In genomic region chr11:14974021-14974698, GRCh38 we compare ENCODE assay signal across 1 cellular context.
TF ChIP-seq lines count a peak whose summit lies in the region.

No MANE protein-coding gene starts in this region.

TF ChIP-seq in HepG2, 621 proteins besides CTCF, POLR2A, EP300 and RAD21 (continued from another document):
- no peak for TF ChIP-seq GMEB2 (CRISPR knock-in tag; IDR thresholded peaks at IDR 0.05; ENCODE audit: low read depth)
- TF ChIP-seq NPAS2 (CRISPR knock-in tag; IDR thresholded peaks at IDR 0.05; ENCODE audit: borderline replicate concordance), result no peak
- no peak for TF ChIP-seq ZNF496 (CRISPR knock-in tag; IDR thresholded peaks at IDR 0.05; ENCODE audit: insufficient replicate concordance)
- TF ChIP-seq HMGA1 (CRISPR knock-in tag; conservative IDR thresholded peaks at IDR 0.05), result no peak
- no peak for TF ChIP-seq DMTF1 (CRISPR knock-in tag; IDR thresholded peaks at IDR 0.05)
- TF ChIP-seq ZNF687 (CRISPR knock-in tag; IDR thresholded peaks at IDR 0.05), result no peak
- TF ChIP-seq PBX2 (CRISPR knock-in tag; IDR thresholded peaks at IDR 0.05), result no peak
- no peak for TF ChIP-seq ZNF878 (CRISPR knock-in tag; IDR thresholded peaks at IDR 0.05)
- TF ChIP-seq ISX (CRISPR knock-in tag; conservative IDR thresholded peaks at IDR 0.05), result no peak
- no peak for TF ChIP-seq ZFYVE20 (CRISPR knock-in tag; IDR thresholded peaks at IDR 0.05; ENCODE audit: borderline replicate concordance, low read depth)
- no peak for TF ChIP-seq IRF9 (CRISPR knock-in tag; IDR thresholded peaks at IDR 0.05; ENCODE audit: borderline replicate concordance)
- TF ChIP-seq KIAA2018 (CRISPR knock-in tag; IDR thresholded peaks at IDR 0.05; ENCODE audit: borderline replicate concordance), result no peak
- TF ChIP-seq ZNF362 (CRISPR knock-in tag; IDR thresholded peaks at IDR 0.05; ENCODE audit: borderline replicate concordance), result no peak
TF ChIP-seq in HepG2: peak in this region for 0.
